In genomic region chr13:113802090-113802531, GRCh38 we compare ENCODE assay signal across 9 cellular contexts. TPM values are rescaled to one million over a fixed set of nuclear protein-coding genes. Genes with fewer than 3 reads are reported as not detected.
A peak's percentile ranks its signal among the peaks of the same experiment; 100 is the strongest.
DNase-seq lines count a peak whose midpoint lies in the region; TF ChIP-seq lines count a peak whose summit lies in the region.
"Had no signal": no experiment of that assay in that cellular context is flagged by ENCODE, and none has a peak within 500 bp of the region (broad histone marks: within the 10 kb centered on the region; RNA-seq: fewer than 3 reads in every experiment).

No MANE protein-coding gene starts in this region.

- no peak overlapping the region for H3K4me3 Mint-ChIP-seq in chondrocyte (ENCODE audit: unreplicated experiment)
- no peak overlapping the region for H3K4me3 Mint-ChIP-seq in activated T-helper 1 cell treated with anti-CD3 and anti-CD28 coated beads, Interleukin-12 subunit alpha, Interleukin-12 subunit beta, Interleukin-2, Interleukin-4 antibody, amounts not matched to agents 30 ng/mL and 10 ng/mL and 1 ng/mL, durations not matched to agents 14 hours and 24 hours and 36 hours

- intact Hi-C loops in lower leg skin (cut with DNase I; ENCODE audit: low total_unique reads) = no loop called here
- intact Hi-C loops in activated T-helper 1 cell treated with anti-CD3 and anti-CD28 coated beads, Interleukin-12 subunit alpha, Interleukin-12 subunit beta, Interleukin-2, Interleukin-4 antibody, amounts not matched to agents 30 ng/mL and 10 ng/mL and 1 ng/mL, durations not matched to agents 14 hours and 24 hours and 36 hours (cut with micrococcal nuclease) = no loop called here

- TF ChIP-seq POLR2A in lower leg skin (IDR thresholded peaks at IDR 0.05) = no peak

- H3K27ac Mint-ChIP-seq in chondrocyte (ENCODE audit: unreplicated experiment) = no peak overlapping the region
- H3K27ac Mint-ChIP-seq in activated T-helper 1 cell treated with anti-CD3 and anti-CD28 coated beads, Interleukin-12 subunit alpha, Interleukin-12 subunit beta, Interleukin-2, Interleukin-4 antibody, amounts not matched to agents 30 ng/mL and 10 ng/mL and 1 ng/mL, durations not matched to agents 14 hours and 24 hours and 36 hours = no peak overlapping the region

- no peaks in the 10 kb centered on the region for H3K9me3 Mint-ChIP-seq in chondrocyte (ENCODE audit: low read depth)
- H3K9me3 Mint-ChIP-seq in activated T-helper 1 cell treated with anti-CD3 and anti-CD28 coated beads, Interleukin-12 subunit alpha, Interleukin-12 subunit beta, Interleukin-2, Interleukin-4 antibody, amounts not matched to agents 30 ng/mL and 10 ng/mL and 1 ng/mL, durations not matched to agents 14 hours and 24 hours and 36 hours = no peaks in the 10 kb centered on the region

- no peaks in the 10 kb centered on the region for H3K27me3 Mint-ChIP-seq in chondrocyte (ENCODE audit: low read depth)
- H3K27me3 Mint-ChIP-seq in activated T-helper 1 cell treated with anti-CD3 and anti-CD28 coated beads, Interleukin-12 subunit alpha, Interleukin-12 subunit beta, Interleukin-2, Interleukin-4 antibody, amounts not matched to agents 30 ng/mL and 10 ng/mL and 1 ng/mL, durations not matched to agents 14 hours and 24 hours and 36 hours (ENCODE audit: insufficient read depth) = no peaks in the 10 kb centered on the region

- H3K36me3 Mint-ChIP-seq in chondrocyte (ENCODE audit: low read depth) = no peaks in the 10 kb centered on the region
- no peaks in the 10 kb centered on the region for H3K36me3 Mint-ChIP-seq in activated T-helper 1 cell treated with anti-CD3 and anti-CD28 coated beads, Interleukin-12 subunit alpha, Interleukin-12 subunit beta, Interleukin-2, Interleukin-4 antibody, amounts not matched to agents 30 ng/mL and 10 ng/mL and 1 ng/mL, durations not matched to agents 14 hours and 24 hours and 36 hours (ENCODE audit: low read depth)

- DNase-seq in AG09309 (ENCODE audit: low read depth) = peak; percentile 37
- peak; percentile 76 for DNase-seq in HuH-7 (ENCODE audit: low spot score)
- DNase-seq in chondrocyte (ENCODE audit: low spot score) = peak; percentile 91
- peak; percentile 43 to 89 for DNase-seq in lower leg skin (ENCODE audit: low spot score in 2 of 2)
- DNase-seq in activated T-helper 1 cell treated with anti-CD3 and anti-CD28 coated beads, Interleukin-12 subunit alpha, Interleukin-12 subunit beta, Interleukin-2, Interleukin-4 antibody, amounts not matched to agents 30 ng/mL and 10 ng/mL and 1 ng/mL, durations not matched to agents 14 hours and 24 hours and 36 hours (ENCODE audit: low spot score) = no peak
- DNase-seq in NCI-H1436 treated with DMSO at 0.1 percent for 48 hours (lab: John Stamatoyannopoulos, UW) = no peak
- no peak for DNase-seq in NOMO-1 (lab: John Stamatoyannopoulos, UW; ENCODE audit: unreplicated experiment in 2 of 2)
- no peak for DNase-seq in stimulated activated CD4-positive, alpha-beta T cell treated with anti-CD3 and anti-CD28 coated beads, Interleukin-4, amount 100 ng/mL, for 24 hours
- DNase-seq: NCI-H2029 treated with DMSO at 0.1 percent for 48 hours had no signal

- WGBS in lower leg skin, 2 donors = 13 to 24% methylated on average over 11 to 15 of the region's 15 CpGs

- H3K4me3 ChIP-seq in AG09309 (ENCODE audit: control insufficient read depth, low read depth, low read length) (no peak overlapping the region), lower leg skin (ENCODE audit: low read depth, poor library complexity, severe bottlenecking) (no peak overlapping the region)

- TF ChIP-seq CTCF in AG09309 (IDR thresholded peaks at IDR 0.05; ENCODE audit: control insufficient read depth, insufficient read depth, low read depth, low read length, missing control alignments) = peak; percentile 13
- TF ChIP-seq CTCF in chondrocyte (IDR thresholded peaks at IDR 0.05) = peak; percentile 47
- no peak for TF ChIP-seq CTCF in lower leg skin (IDR thresholded peaks at IDR 0.05)

- H3K4me1 Mint-ChIP-seq in chondrocyte (ENCODE audit: low read depth) = peaks cover 5% of the 10 kb centered on the region
- no peaks in the 10 kb centered on the region for H3K4me1 Mint-ChIP-seq in activated T-helper 1 cell treated with anti-CD3 and anti-CD28 coated beads, Interleukin-12 subunit alpha, Interleukin-12 subunit beta, Interleukin-2, Interleukin-4 antibody, amounts not matched to agents 30 ng/mL and 10 ng/mL and 1 ng/mL, durations not matched to agents 14 hours and 24 hours and 36 hours (ENCODE audit: low read depth)

RNA-seq across cellular contexts. Expression of gene TMEM255B, which starts 43.1 kb away (rescaled TPM):
- total RNA-seq in chondrocyte (2.6 to 7.1 TPM (median 5.2 TPM) in 3 replicates), lower leg skin (1 to 10 TPM; 2.0 to 4.8 (median 3.4) TPM)
- total RNA-seq in activated T-helper 1 cell treated with anti-CD3 and anti-CD28 coated beads, Interleukin-12 subunit alpha, Interleukin-12 subunit beta, Interleukin-2, Interleukin-4 antibody, amounts not matched to agents 30 ng/mL and 10 ng/mL and 1 ng/mL, durations not matched to agents 14 hours and 24 hours and 36 hours = 2.2 and 2.6 TPM in 2 replicates

Comparison
In these comparisons a context has a peak if more than half of its experiments do, and no peak if none do; other contexts are left out.
1. DNase-seq: peak in AG09309 (single experiment), HuH-7 (single experiment), chondrocyte (single experiment) and lower leg skin (2 of 2); none in activated T-helper 1 cell treated with anti-CD3 and anti-CD28 coated beads, Interleukin-12 subunit alpha, Interleukin-12 subunit beta, Interleukin-2, Interleukin-4 antibody, amounts not matched to agents 30 ng/mL and 10 ng/mL and 1 ng/mL, durations not matched to agents 14 hours and 24 hours and 36 hours (single experiment), NCI-H1436 treated with DMSO at 0.1 percent for 48 hours (single experiment), NOMO-1 (0 of 2) and stimulated activated CD4-positive, alpha-beta T cell treated with anti-CD3 and anti-CD28 coated beads, Interleukin-4, amount 100 ng/mL, for 24 hours (single experiment).
2. CTCF ChIP-seq: peak in AG09309 (single experiment) and chondrocyte (single experiment); none in lower leg skin (0 of 3).